Comparison of ENCODE assay signal across 8 cellular contexts in genomic region chr9:95507456-95508241, GRCh38. TPM values are rescaled to one million over a fixed set of nuclear protein-coding genes. Genes with fewer than 3 reads are reported as not detected.
DNase-seq lines count a peak whose midpoint lies in the region; ATAC-seq and TF ChIP-seq lines count a peak whose summit lies in the region.

No MANE protein-coding gene starts in this region.

- DNase-seq in A172 (ENCODE audit: low spot score): peak; percentile 51
- DNase-seq in GM13976 (ENCODE audit: low spot score): peak; percentile 49
- peak; percentile 8 for DNase-seq in NOMO-1 treated with DMSO at 0.1 percent for 48 hours (lab: John Stamatoyannopoulos, UW; ENCODE audit: unreplicated experiment)
- peak; percentile 13 for DNase-seq in activated gamma-delta T cell (lab: John Stamatoyannopoulos, UW)
- peak; percentile 51 to 77 for DNase-seq in foreskin fibroblast
- DNase-seq in neuronal stem cell (ENCODE audit: low spot score): no peak
- no peak for DNase-seq in T1000 (lab: John Stamatoyannopoulos, UW)

- no peaks in the 10 kb centered on the region for H3K27me3 ChIP-seq in neuronal stem cell (ENCODE audit: control insufficient read depth in 3 of 3, insufficient read depth in 3 of 3, low read depth in 1 of 3, low read length in 3 of 3)

- peak overlapping the region; percentile 99 for H3K18ac ChIP-seq in neuronal stem cell (ENCODE audit: low read length)

- peak overlapping the region; percentile 99 for H3K27ac ChIP-seq in neuronal stem cell (replicated peaks; ENCODE audit: low read length)

- H3K9ac ChIP-seq in neuronal stem cell (ENCODE audit: low read depth, low read length, poor library complexity): peak overlapping the region; percentile 98

- no peak for TF ChIP-seq CTCF in GM13976 (IDR thresholded peaks at IDR 0.05; ENCODE audit: borderline replicate concordance, control extremely low read depth, extremely low read depth, insufficient read depth, missing control alignments)
- no peak for TF ChIP-seq CTCF in foreskin fibroblast (IDR thresholded peaks at IDR 0.05; ENCODE audit: low read depth, low read length)

- H3K4me3 ChIP-seq in foreskin fibroblast (ENCODE audit: low read depth in 1 of 2, low read length in 2 of 2) (peak overlapping the region; percentile 78 to 86), neuronal stem cell (ENCODE audit: low read length in 2 of 2) (peak overlapping the region; percentile 94 to 95)

- peak overlapping the region; percentile 4 for H3K4ac ChIP-seq in neuronal stem cell (ENCODE audit: low read length)

- H3K79me1 ChIP-seq in neuronal stem cell (ENCODE audit: low read depth, low read length): peaks cover 2% of the 10 kb centered on the region

- H2AFZ ChIP-seq in neuronal stem cell (ENCODE audit: low read length): no peak overlapping the region

- H2AK5ac ChIP-seq in neuronal stem cell (ENCODE audit: low read depth, low read length): peak overlapping the region; percentile 89

- peaks cover 0 to 2% of the 10 kb centered on the region in 2 donors for H3K9me3 ChIP-seq in neuronal stem cell (replicated peaks in 1 of 2; ENCODE audit: control insufficient read depth in 2 of 2, insufficient read depth in 1 of 2, low read depth in 1 of 2, low read length in 2 of 2)

- H4K91ac ChIP-seq in neuronal stem cell (ENCODE audit: low read depth, low read length, poor library complexity): peak overlapping the region; percentile 50

- WGBS in neuronal stem cell (ENCODE audit: extremely low coverage in 2 of 2, insufficient read length in 2 of 2, insufficient replicate concordance in 1 of 2), 2 donors: no CpG with 5 or more reads among the region's 37 CpGs

- peak overlapping the region; percentile 76 for H3K23ac ChIP-seq in neuronal stem cell (ENCODE audit: low read depth, low read length, poor library complexity)

- no peak for ATAC-seq in GM18502 (IDR thresholded peaks at IDR 0.05; ENCODE audit: poor library complexity, unreplicated experiment)

- peak overlapping the region; percentile 14 for H2BK120ac ChIP-seq in neuronal stem cell (ENCODE audit: low read depth, low read length)

- H3K14ac ChIP-seq in neuronal stem cell (ENCODE audit: low read length): peak overlapping the region; percentile 57

- H3K4me1 ChIP-seq in neuronal stem cell (ENCODE audit: control insufficient read depth in 2 of 2, insufficient read depth in 1 of 2, low read depth in 1 of 2, low read length in 2 of 2): peaks cover 10 to 23% of the 10 kb centered on the region in 2 donors

- peak overlapping the region; percentile 49 for H2BK15ac ChIP-seq in neuronal stem cell (ENCODE audit: low read length)

- no peak overlapping the region for H2BK12ac ChIP-seq in neuronal stem cell (ENCODE audit: low read length)

- in situ Hi-C loops in GM13976 (cut with MboI; ENCODE audit: low sequenced_read_pairs, unreplicated experiment): no loop called here

- no peak overlapping the region for H4K8ac ChIP-seq in neuronal stem cell (ENCODE audit: low read depth, low read length)

- H3K4me2 ChIP-seq in neuronal stem cell (ENCODE audit: insufficient read depth, low read length, poor library complexity, severe bottlenecking): peak overlapping the region; percentile 85

- H3K36me3 ChIP-seq in neuronal stem cell (replicated peaks in 1 of 2; ENCODE audit: control insufficient read depth in 2 of 2, insufficient read depth in 2 of 2, low read length in 2 of 2): peaks cover 1 to 47% of the 10 kb centered on the region in 2 donors

- peak overlapping the region; percentile 98 for H2BK5ac ChIP-seq in neuronal stem cell (ENCODE audit: low read length)

RNA-seq across cellular contexts. Expression of gene PTCH1, which starts 9.1 kb away (rescaled TPM):
- total RNA-seq in A172 (2014; rRNA removed; shearing (Covaris generic)): 5.2 and 36.7 TPM in 2 replicates
- polyA plus RNA-seq in neuronal stem cell (2013, experiment 1 of 2): 18.4 TPM
- 18.9 TPM for polyA plus RNA-seq in neuronal stem cell (2013, experiment 2 of 2)

Comparison
In these comparisons a context has a peak if more than half of its experiments do, and no peak if none do; other contexts are left out.
1. DNase-seq: peak in A172 (single experiment), GM13976 (single experiment), NOMO-1 treated with DMSO at 0.1 percent for 48 hours (single experiment), activated gamma-delta T cell (single experiment) and foreskin fibroblast (2 of 2); none in neuronal stem cell (single experiment) and T1000 (single experiment).